8 cellular contexts compared by ENCODE assay signal in the genomic region with DNA sequence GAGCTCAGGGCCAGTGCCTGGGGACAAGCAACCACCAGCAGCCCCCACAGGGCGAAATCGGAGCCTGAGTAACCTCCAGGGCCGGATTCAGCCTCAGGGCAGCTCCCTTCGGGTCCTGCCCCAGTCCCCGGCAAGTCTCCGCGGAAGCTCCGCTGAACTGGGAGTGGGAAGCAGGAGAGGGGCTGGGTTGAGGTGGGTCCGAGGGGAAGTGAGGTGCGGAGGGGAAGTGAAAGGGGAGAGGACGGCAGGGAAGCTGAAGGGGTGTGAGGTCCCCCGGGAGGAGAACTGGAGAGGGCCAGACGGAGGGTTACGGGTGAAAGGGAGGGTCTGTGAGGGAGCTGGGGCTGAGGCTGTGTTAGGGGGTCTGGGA. TPM values are rescaled to one million over a fixed set of nuclear protein-coding genes. Genes with fewer than 3 reads are reported as not detected.
DNase-seq lines count a peak whose midpoint lies in the region; ATAC-seq and TF ChIP-seq lines count a peak whose summit lies in the region.

No MANE protein-coding gene starts in this region.

- TF ChIP-seq CTCF in left ventricle myocardium inferior (IDR thresholded peaks at IDR 0.05; ENCODE audit: borderline replicate concordance) (no peak), mammary epithelial cell (conservative IDR thresholded peaks at IDR 0.05 in 1 of 2, IDR thresholded peaks at IDR 0.05 in 1 of 2; ENCODE audit: extremely low read depth in 1 of 2, insufficient read depth in 1 of 2, low read depth in 1 of 2, low read length in 2 of 2) (no peak), right lobe of liver (IDR thresholded peaks at IDR 0.05) (no peak)

- no TSS peak for BruUV-seq in mammary epithelial cell (replicated peaks; lab: Mats Ljungman, UMichigan)

- H3K4me1 ChIP-seq in left ventricle myocardium inferior (peaks cover 33% of the 10 kb centered on the region), mammary epithelial cell (ENCODE audit: insufficient read depth, low read length) (peaks cover 12% of the 10 kb centered on the region), muscle layer of duodenum (ENCODE audit: control insufficient read depth in 1 of 2, insufficient read depth in 2 of 2, low read length in 2 of 2) (peaks cover 0 to 22% of the 10 kb centered on the region in 2 donors), right lobe of liver (no peaks in the 10 kb centered on the region)

- H2AFZ ChIP-seq in mammary epithelial cell (ENCODE audit: low read depth, low read length): no peak overlapping the region

- no peaks in the 10 kb centered on the region for H3K79me2 ChIP-seq in mammary epithelial cell (ENCODE audit: insufficient read depth, low read length)

- H3K4me3 ChIP-seq in left ventricle myocardium inferior: peak overlapping the region; percentile 60
- no peak overlapping the region for H3K4me3 ChIP-seq in mammary epithelial cell (replicated peaks in 1 of 3; ENCODE audit: insufficient read depth in 1 of 3, low read depth in 2 of 3, low read length in 3 of 3)
- peak overlapping the region; percentile 26 to 61 for H3K4me3 ChIP-seq in muscle layer of duodenum (ENCODE audit: low read depth in 1 of 2, low read length in 2 of 2)
- H3K4me3 ChIP-seq in right lobe of liver: no peak overlapping the region

- H3K36me3 ChIP-seq in left ventricle myocardium inferior (no peaks in the 10 kb centered on the region), mammary epithelial cell (ENCODE audit: insufficient read depth, low read length) (no peaks in the 10 kb centered on the region), muscle layer of duodenum (ENCODE audit: control insufficient read depth in 1 of 2, insufficient read depth in 2 of 2, low read length in 2 of 2) (no peaks in the 10 kb centered on the region), right lobe of liver (no peaks in the 10 kb centered on the region)

- DNase-seq in left ventricle myocardium inferior (no peak), Right ventricle myocardium inferior (ENCODE audit: missing footprints) (no peak), mammary epithelial cell (no peak), OCI-M1 (lab: John Stamatoyannopoulos, UW) (no peak), right lobe of liver (no peak), 8988T (no peak), islet precursor cell (no peak)

- H3K27ac ChIP-seq in left ventricle myocardium inferior (replicated peaks) (no peak overlapping the region), mammary epithelial cell (ENCODE audit: insufficient read depth, low read depth, low read length) (no peak overlapping the region), muscle layer of duodenum (ENCODE audit: low read length) (no peak overlapping the region), right lobe of liver (no peak overlapping the region)

- intact Hi-C loops in left ventricle myocardium inferior (cut with micrococcal nuclease) (no loop called here), Right ventricle myocardium inferior (cut with DNase I) (no loop called here), mammary epithelial cell (cut with micrococcal nuclease) (loop anchor here (2.0 kb wide), 1 partner anchor 60 kb away; no protein-coding TSS in a partner anchor), right lobe of liver (cut with DNase I) (no loop called here)

- in situ Hi-C loops in mammary epithelial cell (cut with MboI; ENCODE audit: low sequenced_read_pairs in 2 of 2): no loop called here

- no peaks in the 10 kb centered on the region for H3K9me3 ChIP-seq in left ventricle myocardium inferior (replicated peaks)
- no peaks in the 10 kb centered on the region for H3K9me3 ChIP-seq in mammary epithelial cell (replicated peaks; ENCODE audit: insufficient read depth, low read length)
- H3K9me3 ChIP-seq in muscle layer of duodenum (ENCODE audit: control insufficient read depth in 1 of 2, low read length in 2 of 2): no peaks in the 10 kb centered on the region
- H3K9me3 ChIP-seq in right lobe of liver: no peaks in the 10 kb centered on the region

- ATAC-seq in Right ventricle myocardium inferior (no peak), right lobe of liver (no peak)

- dilution Hi-C loops in mammary epithelial cell (cut with HindIII; ENCODE audit: low sequenced_read_pairs): no loop called here

- H3K27me3 ChIP-seq in left ventricle myocardium inferior (ENCODE audit: low read depth) (peaks cover 65% of the 10 kb centered on the region), mammary epithelial cell (ENCODE audit: insufficient read depth, low read length) (no peaks in the 10 kb centered on the region), muscle layer of duodenum (ENCODE audit: low read depth, low read length) (peaks cover 19% of the 10 kb centered on the region), right lobe of liver (peaks cover 0 to 9% of the 10 kb centered on the region in 2 donors)

- WGBS in mammary epithelial cell (ENCODE audit: low coverage, missing lambda C conversion rate): 33% methylated on average over 3 of the region's 14 CpGs
- 18% methylated on average over 12 of the region's 14 CpGs for WGBS in right lobe of liver (ENCODE audit: insufficient coverage, low coverage, low lambda C conversion rate, missing lambda C conversion rate)

- CTCF ChIA-PET in mammary epithelial cell (lab: Charles Lee; ENCODE audit: low non-redundant PET): no interaction called here

- H3K4me2 ChIP-seq in mammary epithelial cell (ENCODE audit: insufficient read depth, low read depth, low read length): peak overlapping the region; percentile 83

- no peak overlapping the region for H3K9ac ChIP-seq in mammary epithelial cell (ENCODE audit: insufficient read depth, low read length)

- H4K20me1 ChIP-seq in mammary epithelial cell (ENCODE audit: insufficient read depth, low read length): no peaks in the 10 kb centered on the region

- TF ChIP-seq POLR2A in right lobe of liver (IDR thresholded peaks at IDR 0.05): no peak

RNA-seq across cellular contexts. Expression of a gene that starts 0.6 kb away (rescaled TPM):
- 0.49 TPM for total RNA-seq in left ventricle myocardium inferior
- total RNA-seq in Right ventricle myocardium inferior: 0.87 TPM
- 1 to 10 TPM; 1.3 to 2.2 TPM for total RNA-seq in mammary epithelial cell
- polyA plus RNA-seq in mammary epithelial cell: 0.97 TPM
- 4.7 TPM for polyA minus RNA-seq in mammary epithelial cell
- total RNA-seq in right lobe of liver: 1 to 10 TPM in 1 of 6 experiments, under 1 TPM in 5; 0.20 to 1.4 (median 0.78) TPM

Comparison
In these comparisons a context has a peak if more than half of its experiments do, and no peak if none do; other contexts are left out.
1. H3K4me3 ChIP-seq: peak in left ventricle myocardium inferior (single experiment) and muscle layer of duodenum (2 of 2); none in mammary epithelial cell (0 of 3) and right lobe of liver (0 of 3).